ENCODE assay signal across 1 cellular context in the genomic region with DNA sequence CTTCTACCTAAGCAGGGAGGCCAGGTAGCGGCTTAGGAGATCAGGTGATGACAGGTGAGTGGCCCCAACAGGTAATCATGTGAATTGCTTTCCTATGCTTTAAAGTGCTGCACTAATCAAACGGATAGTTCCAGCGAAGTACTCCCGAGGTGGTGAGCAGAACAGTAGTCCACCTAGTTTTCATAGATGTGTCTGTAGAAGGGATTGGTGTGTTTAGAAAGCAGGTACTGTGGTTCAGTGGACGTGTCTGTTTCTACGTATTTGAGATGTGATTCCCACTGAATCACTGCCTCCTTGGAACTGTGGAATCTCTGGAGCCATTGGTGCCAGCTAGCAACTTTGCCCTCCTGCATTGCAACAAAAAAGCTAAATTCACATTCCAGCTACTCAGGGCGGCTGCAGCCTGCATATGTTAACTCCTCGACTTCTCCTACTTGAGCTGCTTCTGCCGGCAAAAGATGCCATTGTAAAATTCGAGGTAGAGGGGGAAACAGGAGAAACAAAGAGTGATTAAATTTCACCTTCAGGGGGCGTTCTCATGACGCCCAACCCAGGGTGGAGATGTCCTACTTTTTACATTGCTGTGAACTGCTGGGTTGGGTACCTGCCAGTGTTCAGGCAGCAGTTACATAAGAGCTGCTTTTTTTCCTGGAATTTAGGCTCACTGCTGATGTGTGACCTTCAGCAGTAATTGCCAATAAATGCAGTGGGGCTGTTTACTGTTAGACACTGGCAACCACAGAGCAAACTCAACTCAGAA.
TF ChIP-seq lines count a peak whose summit lies in the region.

No MANE protein-coding gene starts in this region.

TF ChIP-seq in HEK293, 187 proteins besides CTCF, POLR2A, EP300 and RAD21 (continued from another document):
- TF ChIP-seq, protein P1, sequence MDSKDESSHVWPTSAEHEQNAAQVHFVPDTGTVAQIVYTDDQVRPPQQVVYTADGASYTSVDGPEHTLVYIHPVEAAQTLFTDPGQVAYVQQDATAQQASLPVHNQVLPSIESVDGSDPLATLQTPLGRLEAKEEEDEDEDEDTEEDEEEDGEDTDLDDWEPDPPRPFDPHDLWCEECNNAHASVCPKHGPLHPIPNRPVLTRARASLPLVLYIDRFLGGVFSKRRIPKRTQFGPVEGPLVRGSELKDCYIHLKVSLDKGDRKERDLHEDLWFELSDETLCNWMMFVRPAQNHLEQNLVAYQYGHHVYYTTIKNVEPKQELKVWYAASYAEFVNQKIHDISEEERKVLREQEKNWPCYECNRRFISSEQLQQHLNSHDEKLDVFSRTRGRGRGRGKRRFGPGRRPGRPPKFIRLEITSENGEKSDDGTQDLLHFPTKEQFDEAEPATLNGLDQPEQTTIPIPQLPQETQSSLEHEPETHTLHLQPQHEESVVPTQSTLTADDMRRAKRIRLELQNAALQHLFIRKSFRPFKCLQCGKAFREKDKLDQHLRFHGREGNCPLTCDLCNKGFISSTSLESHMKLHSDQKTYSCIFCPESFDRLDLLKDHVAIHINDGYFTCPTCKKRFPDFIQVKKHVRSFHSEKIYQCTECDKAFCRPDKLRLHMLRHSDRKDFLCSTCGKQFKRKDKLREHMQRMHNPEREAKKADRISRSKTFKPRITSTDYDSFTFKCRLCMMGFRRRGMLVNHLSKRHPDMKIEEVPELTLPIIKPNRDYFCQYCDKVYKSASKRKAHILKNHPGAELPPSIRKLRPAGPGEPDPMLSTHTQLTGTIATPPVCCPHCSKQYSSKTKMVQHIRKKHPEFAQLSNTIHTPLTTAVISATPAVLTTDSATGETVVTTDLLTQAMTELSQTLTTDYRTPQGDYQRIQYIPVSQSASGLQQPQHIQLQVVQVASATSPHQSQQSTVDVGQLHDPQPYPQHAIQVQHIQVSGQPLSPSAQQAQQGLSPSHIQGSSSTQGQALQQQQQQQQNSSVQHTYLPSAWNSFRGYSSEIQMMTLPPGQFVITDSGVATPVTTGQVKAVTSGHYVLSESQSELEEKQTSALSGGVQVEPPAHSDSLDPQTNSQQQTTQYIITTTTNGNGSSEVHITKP (tag by site-specific recombination; IDR thresholded peaks at IDR 0.05), result 0 out of 2 replicates have a peak, but pooled peaks have one; percentile 11
